Comparison of ENCODE assay signal across 1 cellular context in the genomic region with DNA sequence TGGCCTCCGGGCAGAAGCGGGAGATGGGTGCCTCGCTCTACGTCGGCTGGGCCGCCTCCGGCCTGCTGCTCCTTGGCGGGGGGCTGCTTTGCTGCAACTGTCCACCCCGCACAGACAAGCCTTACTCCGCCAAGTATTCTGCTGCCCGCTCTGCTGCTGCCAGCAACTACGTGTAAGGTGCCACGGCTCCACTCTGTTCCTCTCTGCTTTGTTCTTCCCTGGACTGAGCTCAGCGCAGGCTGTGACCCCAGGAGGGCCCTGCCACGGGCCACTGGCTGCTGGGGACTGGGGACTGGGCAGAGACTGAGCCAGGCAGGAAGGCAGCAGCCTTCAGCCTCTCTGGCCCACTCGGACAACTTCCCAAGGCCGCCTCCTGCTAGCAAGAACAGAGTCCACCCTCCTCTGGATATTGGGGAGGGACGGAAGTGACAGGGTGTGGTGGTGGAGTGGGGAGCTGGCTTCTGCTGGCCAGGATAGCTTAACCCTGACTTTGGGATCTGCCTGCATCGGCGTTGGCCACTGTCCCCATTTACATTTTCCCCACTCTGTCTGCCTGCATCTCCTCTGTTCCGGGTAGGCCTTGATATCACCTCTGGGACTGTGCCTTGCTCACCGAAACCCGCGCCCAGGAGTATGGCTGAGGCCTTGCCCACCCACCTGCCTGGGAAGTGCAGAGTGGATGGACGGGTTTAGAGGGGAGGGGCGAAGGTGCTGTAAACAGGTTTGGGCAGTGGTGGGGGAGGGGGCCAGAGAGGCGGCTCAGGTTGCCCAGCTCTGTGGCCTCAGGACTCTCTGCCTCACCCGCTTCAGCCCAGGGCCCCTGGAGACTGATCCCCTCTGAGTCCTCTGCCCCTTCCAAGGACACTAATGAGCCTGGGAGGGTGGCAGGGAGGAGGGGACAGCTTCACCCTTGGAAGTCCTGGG.
TF ChIP-seq lines count a peak whose summit lies in the region.

No MANE protein-coding gene starts in this region.

TF ChIP-seq in HepG2, 621 proteins besides CTCF, POLR2A, EP300 and RAD21 (continued from another document and continues in another):
- TF ChIP-seq, protein P1, sequence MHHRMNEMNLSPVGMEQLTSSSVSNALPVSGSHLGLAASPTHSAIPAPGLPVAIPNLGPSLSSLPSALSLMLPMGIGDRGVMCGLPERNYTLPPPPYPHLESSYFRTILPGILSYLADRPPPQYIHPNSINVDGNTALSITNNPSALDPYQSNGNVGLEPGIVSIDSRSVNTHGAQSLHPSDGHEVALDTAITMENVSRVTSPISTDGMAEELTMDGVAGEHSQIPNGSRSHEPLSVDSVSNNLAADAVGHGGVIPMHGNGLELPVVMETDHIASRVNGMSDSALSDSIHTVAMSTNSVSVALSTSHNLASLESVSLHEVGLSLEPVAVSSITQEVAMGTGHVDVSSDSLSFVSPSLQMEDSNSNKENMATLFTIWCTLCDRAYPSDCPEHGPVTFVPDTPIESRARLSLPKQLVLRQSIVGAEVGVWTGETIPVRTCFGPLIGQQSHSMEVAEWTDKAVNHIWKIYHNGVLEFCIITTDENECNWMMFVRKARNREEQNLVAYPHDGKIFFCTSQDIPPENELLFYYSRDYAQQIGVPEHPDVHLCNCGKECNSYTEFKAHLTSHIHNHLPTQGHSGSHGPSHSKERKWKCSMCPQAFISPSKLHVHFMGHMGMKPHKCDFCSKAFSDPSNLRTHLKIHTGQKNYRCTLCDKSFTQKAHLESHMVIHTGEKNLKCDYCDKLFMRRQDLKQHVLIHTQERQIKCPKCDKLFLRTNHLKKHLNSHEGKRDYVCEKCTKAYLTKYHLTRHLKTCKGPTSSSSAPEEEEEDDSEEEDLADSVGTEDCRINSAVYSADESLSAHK (CRISPR knock-in tag; IDR thresholded peaks at IDR 0.05; ENCODE audit: borderline replicate concordance), result no peak
- TF ChIP-seq CHD4 (IDR thresholded peaks at IDR 0.05; ENCODE audit: borderline replicate concordance, low read length), result no peak
- no peak for TF ChIP-seq ZNF674 (CRISPR knock-in tag; IDR thresholded peaks at IDR 0.05; ENCODE audit: low read depth)
- no peak for TF ChIP-seq ZNF569 (CRISPR knock-in tag; IDR thresholded peaks at IDR 0.05; ENCODE audit: borderline replicate concordance)
- TF ChIP-seq, protein P2, sequence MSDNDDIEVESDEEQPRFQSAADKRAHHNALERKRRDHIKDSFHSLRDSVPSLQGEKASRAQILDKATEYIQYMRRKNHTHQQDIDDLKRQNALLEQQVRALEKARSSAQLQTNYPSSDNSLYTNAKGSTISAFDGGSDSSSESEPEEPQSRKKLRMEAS (IDR thresholded peaks at IDR 0.05), result no peak
- TF ChIP-seq GATAD1 (CRISPR knock-in tag; IDR thresholded peaks at IDR 0.05), result peak; percentile 32; the same call in 1 of the 2 replicates
- no peak for TF ChIP-seq FOXK2 (IDR thresholded peaks at IDR 0.05)
- no peak for TF ChIP-seq ZNF644 (CRISPR knock-in tag; IDR thresholded peaks at IDR 0.05; ENCODE audit: low read depth)
- no peak for TF ChIP-seq CBFB (CRISPR knock-in tag; IDR thresholded peaks at IDR 0.05)
- no peak for TF ChIP-seq HBP1 (CRISPR knock-in tag; IDR thresholded peaks at IDR 0.05; ENCODE audit: low read depth)
- TF ChIP-seq ZHX2 (IDR thresholded peaks at IDR 0.05; ENCODE audit: low read depth), result no peak
- TF ChIP-seq ZHX2 (CRISPR knock-in tag; IDR thresholded peaks at IDR 0.05; ENCODE audit: borderline replicate concordance), result no peak
- TF ChIP-seq POLR2AphosphoS2 (IDR thresholded peaks at IDR 0.05; ENCODE audit: low read depth, low read length), result no peak
- 0 out of 2 replicates have a peak, but pooled peaks have one; percentile 47 for TF ChIP-seq ZNF101 (CRISPR knock-in tag; IDR thresholded peaks at IDR 0.05; ENCODE audit: borderline replicate concordance, low read depth)
- no peak for TF ChIP-seq THAP7 (CRISPR knock-in tag; IDR thresholded peaks at IDR 0.05)
- TF ChIP-seq RBM22 (optimal IDR thresholded peaks at IDR 0.05; ENCODE audit: low read length), result no peak
- no peak for TF ChIP-seq PTBP1 (IDR thresholded peaks at IDR 0.05; ENCODE audit: low read depth, low read length, poor library complexity, severe bottlenecking)
- TF ChIP-seq, protein P3, sequence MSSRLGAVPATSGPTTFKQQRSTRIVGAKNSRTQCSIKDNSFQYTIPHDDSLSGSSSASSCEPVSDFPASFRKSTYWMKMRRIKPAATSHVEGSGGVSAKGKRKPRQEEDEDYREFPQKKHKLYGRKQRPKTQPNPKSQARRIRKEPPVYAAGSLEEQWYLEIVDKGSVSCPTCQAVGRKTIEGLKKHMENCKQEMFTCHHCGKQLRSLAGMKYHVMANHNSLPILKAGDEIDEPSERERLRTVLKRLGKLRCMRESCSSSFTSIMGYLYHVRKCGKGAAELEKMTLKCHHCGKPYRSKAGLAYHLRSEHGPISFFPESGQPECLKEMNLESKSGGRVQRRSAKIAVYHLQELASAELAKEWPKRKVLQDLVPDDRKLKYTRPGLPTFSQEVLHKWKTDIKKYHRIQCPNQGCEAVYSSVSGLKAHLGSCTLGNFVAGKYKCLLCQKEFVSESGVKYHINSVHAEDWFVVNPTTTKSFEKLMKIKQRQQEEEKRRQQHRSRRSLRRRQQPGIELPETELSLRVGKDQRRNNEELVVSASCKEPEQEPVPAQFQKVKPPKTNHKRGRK (CRISPR knock-in tag; IDR thresholded peaks at IDR 0.05), result peak; percentile 18; the same call in 1 of the 2 replicates
- TF ChIP-seq ARID4A (CRISPR knock-in tag; IDR thresholded peaks at IDR 0.05; ENCODE audit: borderline replicate concordance), result 0 out of 2 replicates have a peak, but pooled peaks have one; percentile 16
- TF ChIP-seq, protein P4, sequence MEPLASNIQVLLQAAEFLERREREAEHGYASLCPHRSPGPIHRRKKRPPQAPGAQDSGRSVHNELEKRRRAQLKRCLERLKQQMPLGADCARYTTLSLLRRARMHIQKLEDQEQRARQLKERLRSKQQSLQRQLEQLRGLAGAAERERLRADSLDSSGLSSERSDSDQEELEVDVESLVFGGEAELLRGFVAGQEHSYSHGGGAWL (CRISPR knock-in tag; IDR thresholded peaks at IDR 0.05), result peak; percentile 50; the same call in 1 of the 2 replicates
- peak; percentile 10; the same call in 1 of the 2 replicates for TF ChIP-seq ELF3 (CRISPR knock-in tag; IDR thresholded peaks at IDR 0.05)
- TF ChIP-seq FOXP4 (CRISPR knock-in tag; IDR thresholded peaks at IDR 0.05), result peak; percentile 66
- no peak for TF ChIP-seq FOXA1 (IDR thresholded peaks at IDR 0.05)
- TF ChIP-seq FOXA1 (CRISPR knock-in tag; IDR thresholded peaks at IDR 0.05), result peak; percentile 26
